In genomic region chr1:240093120-240093961, GRCh38 we compare ENCODE assay signal across 10 cellular contexts. TPM values are rescaled to one million over a fixed set of nuclear protein-coding genes. Genes with fewer than 3 reads are reported as not detected.
A peak's percentile ranks its signal among the peaks of the same experiment; 100 is the strongest.
DNase-seq lines count a peak whose midpoint lies in the region; ATAC-seq and TF ChIP-seq lines count a peak whose summit lies in the region.
"Had no signal": no experiment of that assay in that cellular context is flagged by ENCODE, and none has a peak within 500 bp of the region (broad histone marks: within the 10 kb centered on the region; RNA-seq: fewer than 3 reads in every experiment).

No MANE protein-coding gene starts in this region.

- peak overlapping the region; percentile 62 for H3K27ac ChIP-seq in layer of hippocampus (ENCODE audit: low read depth, low read length)

- H3K27ac Mint-ChIP-seq in brain, result peak overlapping the region; percentile 56 to 87 (median 70)
- H3K27ac Mint-ChIP-seq in type B pancreatic cell, result no peak overlapping the region
- H3K27ac Mint-ChIP-seq: CD4-positive, CD25-positive, alpha-beta regulatory T cell had no signal

- TF ChIP-seq CTCF in brain (conservative IDR thresholded peaks at IDR 0.05), result no peak
- TF ChIP-seq CTCF in type B pancreatic cell (conservative IDR thresholded peaks at IDR 0.05), result no peak

- H3K36me3 Mint-ChIP-seq in activated T-cell treated with anti-CD3 and anti-CD28 coated beads, Interleukin-2, amount 50 U/mL, for 4 hours (ENCODE audit: insufficient read depth), result no peaks in the 10 kb centered on the region
- no peaks in the 10 kb centered on the region for H3K36me3 Mint-ChIP-seq in brain
- H3K36me3 Mint-ChIP-seq in type B pancreatic cell, result peaks cover 3% of the 10 kb centered on the region
- H3K36me3 Mint-ChIP-seq: CD4-positive, CD25-positive, alpha-beta regulatory T cell had no signal

- peaks cover 2% of the 10 kb centered on the region for H3K27me3 ChIP-seq in layer of hippocampus (ENCODE audit: control insufficient read depth, insufficient read depth, low read length)

- H3K4me1 Mint-ChIP-seq in activated T-cell treated with anti-CD3 and anti-CD28 coated beads, Interleukin-2, amount 50 U/mL, for 4 hours (ENCODE audit: low read depth), result peaks cover 3% of the 10 kb centered on the region
- H3K4me1 Mint-ChIP-seq in brain (peaks cover 59% of the 10 kb centered on the region), type B pancreatic cell (ENCODE audit: unreplicated experiment) (peaks cover 8% of the 10 kb centered on the region)

- H3K9me3 Mint-ChIP-seq in activated T-cell treated with anti-CD3 and anti-CD28 coated beads, Interleukin-2, amount 50 U/mL, for 4 hours, result no peaks in the 10 kb centered on the region
- H3K9me3 Mint-ChIP-seq in brain (no peaks in the 10 kb centered on the region), type B pancreatic cell (no peaks in the 10 kb centered on the region)

- no peak overlapping the region for H3K4me3 Mint-ChIP-seq in activated T-cell treated with anti-CD3 and anti-CD28 coated beads, Interleukin-2, amount 50 U/mL, for 4 hours
- H3K4me3 Mint-ChIP-seq in brain, result peak overlapping the region; percentile 83 to 91 (median 89)
- peak overlapping the region; percentile 82 for H3K4me3 Mint-ChIP-seq in type B pancreatic cell
- H3K4me3 Mint-ChIP-seq: CD4-positive, CD25-positive, alpha-beta regulatory T cell had no signal

- H3K27me3 Mint-ChIP-seq in activated T-cell treated with anti-CD3 and anti-CD28 coated beads, Interleukin-2, amount 50 U/mL, for 4 hours (ENCODE audit: low read depth), result peaks cover 29% of the 10 kb centered on the region
- H3K27me3 Mint-ChIP-seq in brain (peaks cover 18% of the 10 kb centered on the region), type B pancreatic cell (peaks cover 58% of the 10 kb centered on the region)

- ATAC-seq in activated T-cell treated with anti-CD3 and anti-CD28 coated beads, Interleukin-2, amount 50 U/mL, for 4 hours, result peak; percentile 21 to 31
- ATAC-seq: HCT116 had no signal

- DNase-seq in activated T-cell treated with anti-CD3 and anti-CD28 coated beads, Interleukin-2, amount 50 U/mL, for 4 hours, result no peak
- DNase-seq in activated T-cell treated with anti-CD3 and anti-CD28 coated beads, Interleukin-2, amount 50 U/mL, for 1 hour, result no peak
- no peak for DNase-seq in type B pancreatic cell (ENCODE audit: extremely low spot score, unreplicated experiment)
- DNase-seq in NK-92 (lab: John Stamatoyannopoulos, UW; ENCODE audit: unreplicated experiment), result no peak
- no peak for DNase-seq in activated CD4-positive, alpha-beta T cell treated with anti-CD3 and anti-CD28 coated beads for 1 hour
- no peak for DNase-seq in stimulated activated CD4-positive, alpha-beta T cell treated with anti-CD3 and anti-CD28 coated beads, Interleukin-15, amount 100 ng/mL, for 24 hours
- DNase-seq: CD4-positive, CD25-positive, alpha-beta regulatory T cell had no signal

RNA-seq across cellular contexts. Expression of gene FMN2, which starts 1.7 kb away (rescaled TPM):
- not detected for total RNA-seq in activated T-cell treated with anti-CD3 and anti-CD28 coated beads, Interleukin-2, amount 50 U/mL, for 4 hours
- polyA plus RNA-seq in brain (ENCODE audit: insufficient read depth, low read depth, low replicate concordance), result 40.2 TPM
- 2.4 and 4.3 TPM in 2 replicates for total RNA-seq in type B pancreatic cell (ENCODE audit: low replicate concordance)
- total RNA-seq: CD4-positive, CD25-positive, alpha-beta regulatory T cell had no signal
- polyA plus RNA-seq: CD4-positive, CD25-positive, alpha-beta regulatory T cell had no signal
